Comparison of ENCODE assay signal across 9 cellular contexts in the genomic region with DNA sequence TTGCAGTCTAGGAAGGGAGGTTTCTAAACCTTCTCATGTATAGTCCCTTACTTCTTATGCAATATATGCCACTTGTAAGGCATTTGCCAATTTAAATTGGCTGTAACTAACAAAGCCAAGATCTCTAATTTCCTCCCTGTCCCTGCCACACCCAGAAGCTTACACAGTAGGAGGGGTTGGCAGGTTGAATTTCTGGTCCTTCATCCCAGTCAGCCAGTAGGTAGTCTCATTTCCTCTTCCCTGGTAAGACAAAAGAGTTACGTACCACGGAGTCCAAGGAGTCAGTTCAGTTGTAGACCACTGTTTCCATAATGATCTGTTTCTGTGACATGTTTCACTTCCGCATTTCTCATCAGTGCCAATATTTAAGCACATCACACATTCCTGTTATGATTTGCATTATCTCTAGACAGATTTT. TPM values are rescaled to one million over a fixed set of nuclear protein-coding genes. Genes with fewer than 3 reads are reported as not detected.
DNase-seq lines count a peak whose midpoint lies in the region; ATAC-seq, FAIRE-seq and TF ChIP-seq lines count a peak whose summit lies in the region.
"Had no signal": no experiment of that assay in that cellular context is flagged by ENCODE, and none has a peak within 500 bp of the region (broad histone marks: within the 10 kb centered on the region; RNA-seq: fewer than 3 reads in every experiment).

No MANE protein-coding gene starts in this region.

- H3K4me1 ChIP-seq in suprapubic skin (peaks cover 29% of the 10 kb centered on the region), uterus (no peaks in the 10 kb centered on the region)
- H3K4me1 ChIP-seq: breast epithelium had no signal

- H3K4me3 ChIP-seq in suprapubic skin (no peak overlapping the region), uterus (no peak overlapping the region)
- H3K4me3 ChIP-seq: breast epithelium had no signal

- 46% methylated on average over 3 of the region's 3 CpGs for WGBS in suprapubic skin

- no peak for TF ChIP-seq EP300 in suprapubic skin (IDR thresholded peaks at IDR 0.05)

- H3K27ac ChIP-seq in suprapubic skin (peak overlapping the region; percentile 43), uterus (no peak overlapping the region)
- H3K27ac ChIP-seq: breast epithelium had no signal

- TF ChIP-seq POLR2A in suprapubic skin (IDR thresholded peaks at IDR 0.05) = no peak
- TF ChIP-seq POLR2A in uterus (IDR thresholded peaks at IDR 0.05) = no peak

- TF ChIP-seq CTCF in suprapubic skin (IDR thresholded peaks at IDR 0.05) (no peak), uterus (IDR thresholded peaks at IDR 0.05) (no peak)

- H3K36me3 ChIP-seq in suprapubic skin = no peaks in the 10 kb centered on the region
- H3K36me3 ChIP-seq in uterus = no peaks in the 10 kb centered on the region
- H3K36me3 ChIP-seq: breast epithelium had no signal

- peak; percentile 55 for ATAC-seq in HG02973 (IDR thresholded peaks at IDR 0.05; ENCODE audit: unreplicated experiment)

- peak; percentile 99 for FAIRE-seq in GM19239 (lab: Jason Lieb, UNC)

- DNase-seq in GM19239 (ENCODE audit: insufficient read length, low spot score) (no peak), NOMO-1 treated with dmso at 0.1 percent for 144 hours (lab: John Stamatoyannopoulos, UW; ENCODE audit: unreplicated experiment) (peak; percentile 90), suprapubic skin (ENCODE audit: low spot score in 2 of 2) (no peak), uterus (no peak), epidermal melanocyte (ENCODE audit: insufficient read length, low spot score) (no peak), AML-193 (lab: John Stamatoyannopoulos, UW) (no peak)
- DNase-seq in stimulated activated CD4-positive, alpha-beta T cell treated with anti-CD3 and anti-CD28 coated beads, Interleukin-2, amount 100 ng/mL, for 48 hours = no peak

- intact Hi-C loops in uterus (cut with DNase I; ENCODE audit: low total_unique reads) = no loop called here

- H3K27me3 ChIP-seq in suprapubic skin (no peaks in the 10 kb centered on the region), uterus (no peaks in the 10 kb centered on the region)
- H3K27me3 ChIP-seq: breast epithelium had no signal

- peaks cover 10% of the 10 kb centered on the region for H3K9me3 ChIP-seq in suprapubic skin
- peaks cover 0 to 8% of the 10 kb centered on the region in 2 donors for H3K9me3 ChIP-seq in uterus

RNA-seq across cellular contexts. Expression of gene PLBD1, which starts 47.0 kb away (rescaled TPM):
- total RNA-seq in suprapubic skin = 10 to 100 TPM; 10.6 to 22.0 (median 18.1) TPM
- 10 to 100 TPM in 3 of 4 donors, 1 to 10 TPM in 1; 3.2 to 51.2 (median 19.0) TPM for total RNA-seq in uterus
